23 cellular contexts compared by ENCODE assay signal in the genomic region with DNA sequence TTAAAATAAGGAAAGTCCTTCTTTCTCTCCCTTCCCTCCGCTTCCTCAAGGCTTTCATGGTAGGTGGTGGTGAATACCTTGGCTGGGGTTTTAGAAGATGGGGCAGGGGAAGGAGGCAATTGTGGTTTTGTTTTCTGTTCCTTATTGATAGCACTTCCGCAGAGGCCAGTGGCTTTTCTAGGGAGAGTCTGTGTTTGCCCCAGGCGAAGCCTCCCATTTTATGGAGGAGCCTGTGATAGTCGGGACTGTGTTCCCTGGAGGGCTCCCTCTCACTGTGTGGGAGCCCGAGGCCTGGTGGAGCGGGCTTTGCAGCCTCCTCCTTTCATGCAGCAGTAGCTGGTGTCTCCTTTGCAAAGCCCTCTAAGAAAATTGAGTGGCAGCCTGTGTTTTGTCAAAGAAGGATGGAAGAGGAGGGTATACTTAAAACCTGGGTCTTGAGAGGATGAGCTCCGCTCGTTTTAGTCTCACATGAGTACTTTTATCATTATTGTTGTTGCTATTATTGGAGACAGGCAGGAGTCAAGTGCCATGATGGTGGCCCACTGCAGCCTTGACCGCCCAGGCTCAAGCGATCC. TPM values are rescaled to one million over a fixed set of nuclear protein-coding genes. Genes with fewer than 3 reads are reported as not detected.
DNase-seq lines count a peak whose midpoint lies in the region; ATAC-seq and TF ChIP-seq lines count a peak whose summit lies in the region.
"Had no signal": no experiment of that assay in that cellular context is flagged by ENCODE, and none has a peak within 500 bp of the region (broad histone marks: within the 10 kb centered on the region; RNA-seq: fewer than 3 reads in every experiment).

No MANE protein-coding gene starts in this region.

- peak overlapping the region; percentile 25 for H3K27ac Mint-ChIP-seq in stimulated activated naive B cell treated with anti-CD40 and anti-IgM and Interleukin-4, amounts not matched to agents 10 μg/mL and 1 μg/mL and 100 μg/mL, for 72 hours
- H3K27ac Mint-ChIP-seq: activated CD4-positive, alpha-beta T cell treated with anti-CD3 and anti-CD28 coated beads, Interleukin-2, amount 10 ng/mL, durations not matched to agents 24 days and 14 days; CD4-positive, CD25-positive, alpha-beta regulatory T cell; stimulated activated memory B cell treated with anti-CD40 and anti-IgM and Interleukin-4, amounts not matched to agents 10 μg/mL and 1 μg/mL and 100 μg/mL, for 72 hours had no signal

- H3K9me3 Mint-ChIP-seq in stimulated activated naive B cell treated with anti-CD40 and anti-IgM and Interleukin-4, amounts not matched to agents 10 μg/mL and 1 μg/mL and 100 μg/mL, for 72 hours = no peaks in the 10 kb centered on the region
- H3K9me3 Mint-ChIP-seq: activated CD4-positive, alpha-beta T cell treated with anti-CD3 and anti-CD28 coated beads, Interleukin-2, amount 10 ng/mL, durations not matched to agents 24 days and 14 days; nephron; stimulated activated memory B cell treated with anti-CD40 and anti-IgM and Interleukin-4, amounts not matched to agents 10 μg/mL and 1 μg/mL and 100 μg/mL, for 72 hours had no signal

- H3K4me3 Mint-ChIP-seq in stimulated activated naive B cell treated with anti-CD40 and anti-IgM and Interleukin-4, amounts not matched to agents 10 μg/mL and 1 μg/mL and 100 μg/mL, for 72 hours = no peak overlapping the region
- H3K4me3 Mint-ChIP-seq: activated CD4-positive, alpha-beta T cell treated with anti-CD3 and anti-CD28 coated beads, Interleukin-2, amount 10 ng/mL, durations not matched to agents 24 days and 14 days; CD4-positive, CD25-positive, alpha-beta regulatory T cell; stimulated activated memory B cell treated with anti-CD40 and anti-IgM and Interleukin-4, amounts not matched to agents 10 μg/mL and 1 μg/mL and 100 μg/mL, for 72 hours had no signal

- peaks cover 7% of the 10 kb centered on the region in 2 donors for H3K27me3 Mint-ChIP-seq in stimulated activated naive B cell treated with anti-CD40 and anti-IgM and Interleukin-4, amounts not matched to agents 10 μg/mL and 1 μg/mL and 100 μg/mL, for 72 hours
- H3K27me3 Mint-ChIP-seq: stimulated activated memory B cell treated with anti-CD40 and anti-IgM and Interleukin-4, amounts not matched to agents 10 μg/mL and 1 μg/mL and 100 μg/mL, for 72 hours had no signal

- H3K27ac ChIP-seq in coronary artery (peak overlapping the region; percentile 82 to 89), dorsolateral prefrontal cortex (no peak overlapping the region)
- H3K27ac ChIP-seq: 22Rv1, WERI-Rb-1 had no signal

- intact Hi-C loops in dorsolateral prefrontal cortex (cut with DNase I) = no loop called here

- ATAC-seq in stimulated activated naive B cell treated with anti-CD40 and anti-IgM and Interleukin-4, amounts not matched to agents 10 μg/mL and 1 μg/mL and 100 μg/mL, for 72 hours (replicated peaks) = no peak
- ATAC-seq: stimulated activated memory B cell treated with anti-CD40 and anti-IgM and Interleukin-4, amounts not matched to agents 10 μg/mL and 1 μg/mL and 100 μg/mL, for 72 hours had no signal

- H3K4me3 ChIP-seq in coronary artery (no peak overlapping the region), dorsolateral prefrontal cortex (no peak overlapping the region)
- H3K4me3 ChIP-seq: lung, mucosa of descending colon had no signal

- TF ChIP-seq CTCF in coronary artery (IDR thresholded peaks at IDR 0.05) = no peak
- TF ChIP-seq CTCF in dorsolateral prefrontal cortex (IDR thresholded peaks at IDR 0.05 in 54 of 56, conservative IDR thresholded peaks at IDR 0.05 in 2 of 56; ENCODE audit: low read depth in 1 of 56, partially characterized antibody in 56 of 56) = no peak

- no peaks in the 10 kb centered on the region for H3K27me3 ChIP-seq in dorsolateral prefrontal cortex
- H3K27me3 ChIP-seq: testis had no signal

- H3K4me1 Mint-ChIP-seq in stimulated activated naive B cell treated with anti-CD40 and anti-IgM and Interleukin-4, amounts not matched to agents 10 μg/mL and 1 μg/mL and 100 μg/mL, for 72 hours = no peaks in the 10 kb centered on the region
- H3K4me1 Mint-ChIP-seq: CD4-positive, CD25-positive, alpha-beta regulatory T cell had no signal

- no peaks in the 10 kb centered on the region for H3K36me3 Mint-ChIP-seq in stimulated activated naive B cell treated with anti-CD40 and anti-IgM and Interleukin-4, amounts not matched to agents 10 μg/mL and 1 μg/mL and 100 μg/mL, for 72 hours
- H3K36me3 Mint-ChIP-seq: CD4-positive, CD25-positive, alpha-beta regulatory T cell; stimulated activated memory B cell treated with anti-CD40 and anti-IgM and Interleukin-4, amounts not matched to agents 10 μg/mL and 1 μg/mL and 100 μg/mL, for 72 hours had no signal

- DNase-seq in DMS 273 (lab: John Stamatoyannopoulos, UW; ENCODE audit: unreplicated experiment) = peak; percentile 5
- no peak for DNase-seq in DMS 273 treated with DMSO at 0.1 percent for 48 hours (lab: John Stamatoyannopoulos, UW)
- DNase-seq in NOMO-1 (lab: John Stamatoyannopoulos, UW; ENCODE audit: unreplicated experiment in 2 of 2) = peak; percentile 63 to 64
- no peak for DNase-seq in coronary artery (ENCODE audit: low spot score)
- DNase-seq in stimulated activated naive B cell treated with anti-CD40 and anti-IgM and Interleukin-4, amounts not matched to agents 10 μg/mL and 1 μg/mL and 100 μg/mL, for 72 hours = no peak
- DNase-seq in NCI-H510A treated with DMSO at 0.1 percent for 48 hours (lab: John Stamatoyannopoulos, UW) = no peak
- no peak for DNase-seq in stimulated activated CD8-positive, alpha-beta memory T cell treated with anti-CD3 and anti-CD28 coated beads, Interleukin-4, amount 100 ng/mL, for 48 hours
- no peak for DNase-seq in dorsolateral prefrontal cortex
- DNase-seq: activated CD4-positive, alpha-beta T cell treated with anti-CD3 and anti-CD28 coated beads, Interleukin-2, amount 10 ng/mL, durations not matched to agents 24 days and 14 days; activated effector memory CD4-positive, alpha-beta T cell treated with anti-CD3 and anti-CD28 coated beads, Interleukin-2, amount 50 U/mL, for 16 hours; activated T-cell treated with anti-CD3 and anti-CD28 coated beads, Interleukin-2, amount 50 U/mL, for 1 hour; CD4-positive, CD25-positive, alpha-beta regulatory T cell; Karpas-422; NCI-H526 treated with DMSO at 0.1 percent for 48 hours; stimulated activated CD4-positive, alpha-beta T cell treated with anti-CD3 and anti-CD28 coated beads, Interleukin-4, amount 100 ng/mL, for 24 hours; WERI-Rb-1 had no signal

RNA-seq across cellular contexts. Expression of gene STOX2, which starts 29.8 kb away (rescaled TPM):
- 100 to 1,000 TPM in 2 of 120 experiments, 10 to 100 TPM in 118; 50.8 to 117 (median 73.3) TPM for total RNA-seq in dorsolateral prefrontal cortex
- total RNA-seq: activated CD4-positive, alpha-beta T cell treated with anti-CD3 and anti-CD28 coated beads, Interleukin-2, amount 10 ng/mL, durations not matched to agents 24 days and 14 days; activated CD8-positive, alpha-beta memory T cell treated with anti-CD3 and anti-CD28 coated beads for 36 hours; CD4-positive, CD25-positive, alpha-beta regulatory T cell had no signal

Comparison
In these comparisons a context has a peak if more than half of its experiments do, and no peak if none do; other contexts are left out.
1. DNase-seq: peak in DMS 273 (single experiment) and NOMO-1 (2 of 2); none in DMS 273 treated with DMSO at 0.1 percent for 48 hours (single experiment), coronary artery (single experiment), stimulated activated naive B cell treated with anti-CD40 and anti-IgM and Interleukin-4, amounts not matched to agents 10 μg/mL and 1 μg/mL and 100 μg/mL, for 72 hours (single experiment), NCI-H510A treated with DMSO at 0.1 percent for 48 hours (single experiment), stimulated activated CD8-positive, alpha-beta memory T cell treated with anti-CD3 and anti-CD28 coated beads, Interleukin-4, amount 100 ng/mL, for 48 hours (single experiment) and dorsolateral prefrontal cortex (0 of 10).
2. H3K27ac ChIP-seq: peak in coronary artery (2 of 2); none in dorsolateral prefrontal cortex (0 of 59).